In genomic region chr19:49581007-49581508, GRCh38 we compare ENCODE assay signal across 8 cellular contexts. TPM values are rescaled to one million over a fixed set of nuclear protein-coding genes. Genes with fewer than 3 reads are reported as not detected.
DNase-seq lines count a peak whose midpoint lies in the region; TF ChIP-seq lines count a peak whose summit lies in the region.

Gene PRRG2, plus strand, starts transcription at chr19:49581316. Its CDS starts 1,904 bp downstream, at chr19:49583220.

- H3K27me3 Mint-ChIP-seq in activated T-helper 1 cell treated with anti-CD3 and anti-CD28 coated beads, Interleukin-12 subunit alpha, Interleukin-12 subunit beta, Interleukin-2, Interleukin-4 antibody, amounts not matched to agents 30 ng/mL and 10 ng/mL and 1 ng/mL, durations not matched to agents 14 hours and 24 hours and 36 hours (ENCODE audit: insufficient read depth): no peaks in the 10 kb centered on the region

- intact Hi-C loops in activated T-helper 1 cell treated with anti-CD3 and anti-CD28 coated beads, Interleukin-12 subunit alpha, Interleukin-12 subunit beta, Interleukin-2, Interleukin-4 antibody, amounts not matched to agents 30 ng/mL and 10 ng/mL and 1 ng/mL, durations not matched to agents 14 hours and 24 hours and 36 hours (cut with micrococcal nuclease): loop anchor here (2.0 to 5.0 kb wide), 2 partner anchors 34 to 48 kb away; no protein-coding TSS in a partner anchor
- intact Hi-C loops in stomach (cut with DNase I; ENCODE audit: low total_unique reads): no loop called here

- TF ChIP-seq EP300 in stomach (IDR thresholded peaks at IDR 0.05): no peak

- TF ChIP-seq CTCF in stomach (IDR thresholded peaks at IDR 0.05): no peak

- TF ChIP-seq POLR2A in stomach (IDR thresholded peaks at IDR 0.05): no peak

- peaks cover 30% of the 10 kb centered on the region for H3K4me1 Mint-ChIP-seq in activated T-helper 1 cell treated with anti-CD3 and anti-CD28 coated beads, Interleukin-12 subunit alpha, Interleukin-12 subunit beta, Interleukin-2, Interleukin-4 antibody, amounts not matched to agents 30 ng/mL and 10 ng/mL and 1 ng/mL, durations not matched to agents 14 hours and 24 hours and 36 hours (ENCODE audit: low read depth)

- H3K4me3 ChIP-seq in iPS-18c (ENCODE audit: insufficient read depth, low read depth, low read length) (peak within 1 kb of the TSS; percentile 85), stomach (peak within 1 kb of the TSS; percentile 66 to 81 (median 75))

- H3K4me1 ChIP-seq in stomach: peaks cover 11 to 48% (median 29%) of the 10 kb centered on the region in 4 donors

- H3K36me3 ChIP-seq in stomach: peaks cover 0 to 6% (median 6%) of the 10 kb centered on the region in 4 donors

- H3K36me3 Mint-ChIP-seq in activated T-helper 1 cell treated with anti-CD3 and anti-CD28 coated beads, Interleukin-12 subunit alpha, Interleukin-12 subunit beta, Interleukin-2, Interleukin-4 antibody, amounts not matched to agents 30 ng/mL and 10 ng/mL and 1 ng/mL, durations not matched to agents 14 hours and 24 hours and 36 hours (ENCODE audit: low read depth): peaks cover 7% of the 10 kb centered on the region

- H3K9me3 ChIP-seq in iPS-18c (ENCODE audit: control insufficient read depth, insufficient read depth, low read length) (no peaks in the 10 kb centered on the region), stomach (no peaks in the 10 kb centered on the region)

- peak within 1 kb of the TSS; percentile 86 for H3K27ac Mint-ChIP-seq in activated T-helper 1 cell treated with anti-CD3 and anti-CD28 coated beads, Interleukin-12 subunit alpha, Interleukin-12 subunit beta, Interleukin-2, Interleukin-4 antibody, amounts not matched to agents 30 ng/mL and 10 ng/mL and 1 ng/mL, durations not matched to agents 14 hours and 24 hours and 36 hours

- peak within 1 kb of the TSS; percentile 93 for H3K4me3 Mint-ChIP-seq in activated T-helper 1 cell treated with anti-CD3 and anti-CD28 coated beads, Interleukin-12 subunit alpha, Interleukin-12 subunit beta, Interleukin-2, Interleukin-4 antibody, amounts not matched to agents 30 ng/mL and 10 ng/mL and 1 ng/mL, durations not matched to agents 14 hours and 24 hours and 36 hours

- peak within 1 kb of the TSS; percentile 76 to 88 (median 82) for H3K27ac ChIP-seq in stomach

- DNase-seq in DMS79 treated with DMSO at 0.1 percent for 48 hours (lab: John Stamatoyannopoulos, UW) (peak; percentile 7), DMS79 (lab: John Stamatoyannopoulos, UW) (no peak), stomach (peak; percentile 73), 8988T (no peak), ACHN (no peak)
- DNase-seq in activated T-helper 1 cell treated with anti-CD3 and anti-CD28 coated beads, Interleukin-12 subunit alpha, Interleukin-12 subunit beta, Interleukin-2, Interleukin-4 antibody, amounts not matched to agents 30 ng/mL and 10 ng/mL and 1 ng/mL, durations not matched to agents 14 hours and 24 hours and 36 hours (ENCODE audit: low spot score): no peak
- no peak for DNase-seq in stimulated activated CD4-positive, alpha-beta T cell treated with anti-CD3 and anti-CD28 coated beads, Interleukin-1b, Interleukin-23, amount 100 ng/mL, for 48 hours

- no peaks in the 10 kb centered on the region for H3K9me3 Mint-ChIP-seq in activated T-helper 1 cell treated with anti-CD3 and anti-CD28 coated beads, Interleukin-12 subunit alpha, Interleukin-12 subunit beta, Interleukin-2, Interleukin-4 antibody, amounts not matched to agents 30 ng/mL and 10 ng/mL and 1 ng/mL, durations not matched to agents 14 hours and 24 hours and 36 hours

- 15 to 26% (median 22%) methylated on average over 15 of the region's 15 CpGs for WGBS in stomach, 5 donors

- H3K27me3 ChIP-seq in stomach: no peaks in the 10 kb centered on the region

- in situ Hi-C loops in ACHN (cut with HindIII; ENCODE audit: low pct_ligation_motif_present, low pct_unique_long_range_greater_than_20kb, low sequenced_read_pairs): no loop called here

RNA-seq across cellular contexts. Expression of gene PRRG2, which starts in this region (rescaled TPM):
- total RNA-seq in activated T-helper 1 cell treated with anti-CD3 and anti-CD28 coated beads, Interleukin-12 subunit alpha, Interleukin-12 subunit beta, Interleukin-2, Interleukin-4 antibody, amounts not matched to agents 30 ng/mL and 10 ng/mL and 1 ng/mL, durations not matched to agents 14 hours and 24 hours and 36 hours: 0.59 and 1.2 TPM in 2 replicates
- 10 to 100 TPM in 1 of 5 donors, 1 to 10 TPM in 2, not detected in 2; 5.9 to 12.5 (median 10.0) TPM for total RNA-seq in stomach
- polyA plus RNA-seq in stomach: 10 to 100 TPM in 1 of 3 donors, 1 to 10 TPM in 2; 8.6 to 14.7 (median 9.0) TPM

Comparison
In these comparisons a context has a peak if more than half of its experiments do, and no peak if none do; other contexts are left out.
1. DNase-seq: peak in DMS79 treated with DMSO at 0.1 percent for 48 hours (single experiment) and stomach (single experiment); none in DMS79 (single experiment), activated T-helper 1 cell treated with anti-CD3 and anti-CD28 coated beads, Interleukin-12 subunit alpha, Interleukin-12 subunit beta, Interleukin-2, Interleukin-4 antibody, amounts not matched to agents 30 ng/mL and 10 ng/mL and 1 ng/mL, durations not matched to agents 14 hours and 24 hours and 36 hours (single experiment), 8988T (single experiment), stimulated activated CD4-positive, alpha-beta T cell treated with anti-CD3 and anti-CD28 coated beads, Interleukin-1b, Interleukin-23, amount 100 ng/mL, for 48 hours (single experiment) and ACHN (single experiment).